ENCODE assay signal across 8 cellular contexts in the genomic region with DNA sequence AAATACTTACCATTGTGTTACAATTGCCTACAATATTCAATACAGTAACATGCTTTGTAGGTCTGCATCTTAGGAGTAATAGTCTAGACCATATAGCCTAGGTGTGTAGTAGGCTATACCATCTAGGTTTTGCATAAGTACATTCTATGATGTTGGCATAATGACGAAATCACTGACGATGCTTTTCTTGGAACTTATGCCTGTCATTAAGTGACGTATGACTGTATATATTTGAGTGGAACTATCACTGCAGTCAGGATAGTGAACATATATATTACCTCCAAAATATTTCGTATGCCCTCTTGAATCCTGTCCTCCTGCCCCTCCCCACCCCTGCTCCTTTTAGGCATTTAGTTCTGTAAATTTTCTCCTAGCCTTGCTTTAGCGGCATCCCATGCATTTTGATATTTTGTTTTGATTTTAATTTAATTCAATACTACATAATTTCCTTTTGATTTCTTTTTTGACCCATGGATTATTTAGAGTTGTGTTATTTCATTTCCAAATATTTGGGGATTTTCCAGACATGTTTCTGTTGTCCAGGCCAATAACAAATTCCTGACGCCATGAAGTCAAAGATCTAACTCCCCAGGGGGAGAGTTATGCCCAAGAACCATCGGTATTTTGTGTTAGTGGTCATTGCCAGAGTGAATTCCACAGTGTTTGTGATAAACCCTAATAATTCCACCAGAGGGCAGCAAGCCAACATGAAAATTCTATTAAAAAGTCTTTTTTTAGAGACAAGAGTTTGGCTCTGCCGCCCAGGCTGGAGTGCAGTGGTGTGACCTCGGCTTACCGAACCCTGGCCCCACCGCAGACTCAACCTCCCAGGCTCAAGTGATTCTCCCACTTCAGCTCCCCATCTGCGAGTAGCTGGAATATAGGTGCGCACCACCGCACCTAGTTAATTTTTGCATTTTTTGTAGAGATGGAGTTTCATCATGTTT. TPM values are rescaled to one million over a fixed set of nuclear protein-coding genes. Genes with fewer than 3 reads are reported as not detected.
DNase-seq lines count a peak whose midpoint lies in the region; ATAC-seq, FAIRE-seq and TF ChIP-seq lines count a peak whose summit lies in the region.

No MANE protein-coding gene starts in this region.

- TF ChIP-seq EP300 in A549 (IDR thresholded peaks at IDR 0.05) = no peak

- H3K4me1 Mint-ChIP-seq in WTC11 = peaks cover 20% of the 10 kb centered on the region
- peaks cover 35 to 59% of the 10 kb centered on the region in 2 donors for H3K4me1 Mint-ChIP-seq in effector memory CD8-positive, alpha-beta T cell (ENCODE audit: low read depth in 2 of 2)

- no peak overlapping the region for H3K4me3 Mint-ChIP-seq in WTC11
- peak overlapping the region; percentile 94 to 95 for H3K4me3 Mint-ChIP-seq in effector memory CD8-positive, alpha-beta T cell

- peaks cover 27% of the 10 kb centered on the region for H3K9me3 Mint-ChIP-seq in WTC11
- H3K9me3 Mint-ChIP-seq in effector memory CD8-positive, alpha-beta T cell = no peaks in the 10 kb centered on the region

- no peak for TF ChIP-seq POLR2A in A549 (IDR thresholded peaks at IDR 0.05; ENCODE audit: low read length)

- peak overlapping the region; percentile 34 to 38 for H3K9ac ChIP-seq in mucosa of rectum (ENCODE audit: low read depth in 1 of 2, low read length in 2 of 2)

- H3K27me3 Mint-ChIP-seq in WTC11 (ENCODE audit: low read depth) = no peaks in the 10 kb centered on the region; the same call in 1 of the 2 replicates
- H3K27me3 Mint-ChIP-seq in effector memory CD8-positive, alpha-beta T cell = no peaks in the 10 kb centered on the region

- TF ChIP-seq CTCF in A549 (IDR thresholded peaks at IDR 0.05) = peak; percentile 82
- peak; percentile 53 for TF ChIP-seq CTCF in GM10266 (IDR thresholded peaks at IDR 0.05; ENCODE audit: control insufficient read depth, insufficient read depth, low read depth, missing control alignments)
- peak; percentile 50; the same call in 1 of the 2 replicates for TF ChIP-seq CTCF in WTC11 (IDR thresholded peaks at IDR 0.05)
- peak; percentile 62 to 76 for TF ChIP-seq CTCF in tibial artery (IDR thresholded peaks at IDR 0.05)

- CTCF ChIA-PET in A549 (lab: Yijun Ruan, JAX) (interaction anchor here (0.6 to 1.3 kb wide), 13 partner anchors 15 to 943 kb away, joined by 3 to 6 read pairs (median 4); a partner anchor contains a TSS), WTC11 (lab: Charles Lee) (interaction anchor here (0.7 to 2.1 kb wide), 6 partner anchors 9 to 206 kb away, joined by 3 to 10 read pairs (median 3); no protein-coding TSS in a partner anchor)

- peak; percentile 84 to 89 for TF ChIP-seq RAD21 in A549 (conservative IDR thresholded peaks at IDR 0.05 in 1 of 2, IDR thresholded peaks at IDR 0.05 in 1 of 2)

- H3K27ac ChIP-seq in A549 (peak overlapping the region in 1 of 2 experiments; percentile 62; a peak in 3 of 6 replicates), mucosa of rectum (ENCODE audit: low read depth in 2 of 2, low read length in 2 of 2) (no peak overlapping the region), tibial artery (peak overlapping the region; percentile 23 to 50)

- peaks cover 23% of the 10 kb centered on the region for H3K4me1 ChIP-seq in A549
- peaks cover 19 to 23% of the 10 kb centered on the region in 2 donors for H3K4me1 ChIP-seq in mucosa of rectum (ENCODE audit: control insufficient read depth in 2 of 2, insufficient read depth in 2 of 2, low read length in 2 of 2)
- peaks cover 0 to 33% (median 13%) of the 10 kb centered on the region in 4 donors for H3K4me1 ChIP-seq in tibial artery

- H3K36me3 Mint-ChIP-seq in WTC11 = peaks cover 14% of the 10 kb centered on the region
- H3K36me3 Mint-ChIP-seq in effector memory CD8-positive, alpha-beta T cell (ENCODE audit: insufficient read depth) = peaks cover 37% of the 10 kb centered on the region

- DNase-seq in A549 (ENCODE audit: low read depth in 1 of 2, low spot score in 1 of 2) (peak in 1 of 2 experiments; percentile 67), GM10266 (ENCODE audit: extremely low spot score) (peak; percentile 58), NCI-H226 (peak; percentile 48), WTC11 (ENCODE audit: low spot score) (peak; percentile 39), tibial artery (peak; percentile 63 to 75)
- peak; percentile 60 to 71 (median 63) for DNase-seq in effector memory CD8-positive, alpha-beta T cell

- H3K4me2 ChIP-seq in A549 = peak overlapping the region; percentile 67

- H3K36me3 ChIP-seq in mucosa of rectum (ENCODE audit: control insufficient read depth in 2 of 2, insufficient read depth in 2 of 2, low read length in 2 of 2) = peaks cover 0 to 3% of the 10 kb centered on the region in 2 donors
- H3K36me3 ChIP-seq in tibial artery = no peaks in the 10 kb centered on the region

- H3K4me3 ChIP-seq in A549 = no peak overlapping the region
- peak overlapping the region; percentile 30 to 55 for H3K4me3 ChIP-seq in mucosa of rectum (ENCODE audit: low read length in 2 of 2)
- H3K4me3 ChIP-seq in tibial artery = peak overlapping the region; percentile 9 to 25

- H3K27me3 ChIP-seq in mucosa of rectum (ENCODE audit: control insufficient read depth in 2 of 2, insufficient read depth in 2 of 2, low read length in 2 of 2) (no peaks in the 10 kb centered on the region), tibial artery (no peaks in the 10 kb centered on the region)

- intact Hi-C loops in tibial artery (cut with DNase I; ENCODE audit: low total_unique reads) = loop anchor here (5.0 kb wide), 1 partner anchor 126 kb away; no protein-coding TSS in a partner anchor

- no peak for FAIRE-seq in A549 (lab: Jason Lieb, UNC)

- no peaks in the 10 kb centered on the region for H3K9me3 ChIP-seq in A549
- no peaks in the 10 kb centered on the region for H3K9me3 ChIP-seq in mucosa of rectum (ENCODE audit: control insufficient read depth in 2 of 2, low read length in 2 of 2)
- no peaks in the 10 kb centered on the region for H3K9me3 ChIP-seq in tibial artery

- H3K27ac Mint-ChIP-seq in WTC11 = peak overlapping the region; percentile 49
- peak overlapping the region; percentile 95 for H3K27ac Mint-ChIP-seq in effector memory CD8-positive, alpha-beta T cell

- ATAC-seq in A549 = peak; percentile 14 to 16; a peak in 4 of 6 replicates
- ATAC-seq in WTC11 = peak; percentile 62
- peak; percentile 15 for ATAC-seq in effector memory CD8-positive, alpha-beta T cell (replicated peaks)
- ATAC-seq in GM19395 (IDR thresholded peaks at IDR 0.05; ENCODE audit: unreplicated experiment) = no peak

- WGBS in A549 (ENCODE audit: missing lambda C conversion rate) = 34% methylated on average over 14 of the region's 14 CpGs

- POLR2A ChIA-PET in A549 (lab: Yijun Ruan, JAX) = no interaction called here
- POLR2A ChIA-PET in WTC11 (lab: Charles Lee) = no interaction called here

TF ChIP-seq in A549, 52 proteins besides CTCF, POLR2A, EP300 and RAD21 (continues in another document):
- TF ChIP-seq TFCP2L1 (CRISPR knock-in tag; IDR thresholded peaks at IDR 0.05) = no peak
- peak; percentile 83 for TF ChIP-seq SMC3 (IDR thresholded peaks at IDR 0.05)

TF ChIP-seq in WTC11, 78 proteins besides CTCF, POLR2A, EP300 and RAD21 (continues in another document):
- TF ChIP-seq, protein P1, sequence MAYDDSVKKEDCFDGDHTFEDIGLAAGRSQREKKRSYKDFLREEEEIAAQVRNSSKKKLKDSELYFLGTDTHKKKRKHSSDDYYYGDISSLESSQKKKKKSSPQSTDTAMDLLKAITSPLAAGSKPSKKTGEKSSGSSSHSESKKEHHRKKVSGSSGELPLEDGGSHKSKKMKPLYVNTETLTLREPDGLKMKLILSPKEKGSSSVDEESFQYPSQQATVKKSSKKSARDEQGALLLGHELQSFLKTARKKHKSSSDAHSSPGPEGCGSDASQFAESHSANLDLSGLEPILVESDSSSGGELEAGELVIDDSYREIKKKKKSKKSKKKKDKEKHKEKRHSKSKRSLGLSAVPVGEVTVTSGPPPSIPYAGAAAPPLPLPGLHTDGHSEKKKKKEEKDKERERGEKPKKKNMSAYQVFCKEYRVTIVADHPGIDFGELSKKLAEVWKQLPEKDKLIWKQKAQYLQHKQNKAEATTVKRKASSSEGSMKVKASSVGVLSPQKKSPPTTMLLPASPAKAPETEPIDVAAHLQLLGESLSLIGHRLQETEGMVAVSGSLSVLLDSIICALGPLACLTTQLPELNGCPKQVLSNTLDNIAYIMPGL (CRISPR knock-in tag; IDR thresholded peaks at IDR 0.05) = no peak
- TF ChIP-seq, protein P2, sequence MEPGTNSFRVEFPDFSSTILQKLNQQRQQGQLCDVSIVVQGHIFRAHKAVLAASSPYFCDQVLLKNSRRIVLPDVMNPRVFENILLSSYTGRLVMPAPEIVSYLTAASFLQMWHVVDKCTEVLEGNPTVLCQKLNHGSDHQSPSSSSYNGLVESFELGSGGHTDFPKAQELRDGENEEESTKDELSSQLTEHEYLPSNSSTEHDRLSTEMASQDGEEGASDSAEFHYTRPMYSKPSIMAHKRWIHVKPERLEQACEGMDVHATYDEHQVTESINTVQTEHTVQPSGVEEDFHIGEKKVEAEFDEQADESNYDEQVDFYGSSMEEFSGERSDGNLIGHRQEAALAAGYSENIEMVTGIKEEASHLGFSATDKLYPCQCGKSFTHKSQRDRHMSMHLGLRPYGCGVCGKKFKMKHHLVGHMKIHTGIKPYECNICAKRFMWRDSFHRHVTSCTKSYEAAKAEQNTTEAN (CRISPR knock-in tag; IDR thresholded peaks at IDR 0.05) = no peak
- TF ChIP-seq ZNF232 (CRISPR knock-in tag; IDR thresholded peaks at IDR 0.05) (no peak), TCF7 (CRISPR knock-in tag; IDR thresholded peaks at IDR 0.05; ENCODE audit: low read depth) (no peak), HMGA2 (CRISPR knock-in tag; IDR thresholded peaks at IDR 0.05) (no peak), JUN (CRISPR knock-in tag; IDR thresholded peaks at IDR 0.05) (no peak)
- TF ChIP-seq, protein P3, sequence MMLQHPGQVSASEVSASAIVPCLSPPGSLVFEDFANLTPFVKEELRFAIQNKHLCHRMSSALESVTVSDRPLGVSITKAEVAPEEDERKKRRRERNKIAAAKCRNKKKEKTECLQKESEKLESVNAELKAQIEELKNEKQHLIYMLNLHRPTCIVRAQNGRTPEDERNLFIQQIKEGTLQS (CRISPR knock-in tag; conservative IDR thresholded peaks at IDR 0.05) = no peak

RNA-seq across cellular contexts. Expression of a gene that starts 24.2 kb away (rescaled TPM):
- polyA plus RNA-seq in A549 (2011; rRNA removed) (57.9 and 65.2 TPM in 2 replicates), A549 (2017; fragmentation: RNase III; extraction: RNeasy Plus Mini Kit Qiagen cat#74134 plus additional on column Dnase treatment) (39.0 to 40.2 TPM (median 40.0 TPM) in 3 replicates)
- 18.9 and 20.0 TPM in 2 replicates for polyA plus RNA-seq in A549 (2012; cell fraction: cytosol; rRNA removed)
- 38.1 and 73.7 TPM in 2 replicates for polyA plus RNA-seq in A549 (2012; cell fraction: nucleus; rRNA removed)
- polyA minus RNA-seq in A549 (2011; rRNA and poly(A)+ RNA removed) = 35.2 and 35.4 TPM in 2 replicates
- 3.3 to 4.8 TPM (median 4.4 TPM) in 3 replicates for total RNA-seq in WTC11 (2021)

RNA-seq across cellular contexts. Expression of a gene that starts 53.2 kb away (rescaled TPM):
- polyA plus RNA-seq in A549 (2011; rRNA removed) (6.5 and 6.8 TPM in 2 replicates), A549 (2017; fragmentation: RNase III; extraction: RNeasy Plus Mini Kit Qiagen cat#74134 plus additional on column Dnase treatment) (2.6 to 3.0 TPM (median 2.8 TPM) in 3 replicates)
- 1.5 and 1.8 TPM in 2 replicates for polyA plus RNA-seq in A549 (2012; cell fraction: cytosol; rRNA removed)
- polyA plus RNA-seq in A549 (2012; cell fraction: nucleus; rRNA removed) = 1.2 and 2.2 TPM in 2 replicates
- 9.6 and 10.5 TPM in 2 replicates for polyA minus RNA-seq in A549 (2011; rRNA and poly(A)+ RNA removed)
- 2.8 to 2.9 TPM (median 2.8 TPM) in 3 replicates for total RNA-seq in WTC11 (2021)

Comparison
In these comparisons a context has a peak if more than half of its experiments do, and no peak if none do; other contexts are left out.
1. H3K27ac ChIP-seq: peak in tibial artery (2 of 2); none in mucosa of rectum (0 of 2).
2. Peak in every context shown above with its lines, with median percentiles within 50 percentile points of each other: CTCF ChIP-seq.